In genomic region chr18:75365837-75366236, GRCh38 we compare ENCODE assay signal across 26 cellular contexts.
DNase-seq lines count a peak whose midpoint lies in the region; ATAC-seq and TF ChIP-seq lines count a peak whose summit lies in the region.
"Had no signal": no experiment of that assay in that cellular context is flagged by ENCODE, and none has a peak within 500 bp of the region (broad histone marks: within the 10 kb centered on the region; RNA-seq: fewer than 3 reads in every experiment).

No MANE protein-coding gene starts in this region.

- no peak for ATAC-seq in activated CD4-positive, CD25-positive, alpha-beta regulatory T cell treated with anti-CD3 and anti-CD28 coated beads, Interleukin-2, amount 50 U/mL, for 24 hours
- ATAC-seq in HG03460 (IDR thresholded peaks at IDR 0.05; ENCODE audit: unreplicated experiment) = no peak
- no peak for ATAC-seq in HG03097 (IDR thresholded peaks at IDR 0.05; ENCODE audit: low FRiP score, unreplicated experiment)
- ATAC-seq: activated naive CD4-positive, alpha-beta T cell treated with anti-CD3 and anti-CD28 coated beads, Interleukin-2, amount 50 U/mL, for 72 hours; activated T-helper 17 cell treated with anti-CD3 and anti-CD28 coated beads, Interleukin-2, amount 50 U/mL, for 72 hours; K562; left colon; stimulated activated naive B cell treated with anti-CD40 and anti-IgM and Interleukin-4, amounts not matched to agents 10 μg/mL and 1 μg/mL and 100 μg/mL, for 72 hours had no signal

- H3K36me3 ChIP-seq in DOHH2 (ENCODE audit: control insufficient read depth, low read length) (no peaks in the 10 kb centered on the region), SJSA1 (no peaks in the 10 kb centered on the region), liver (ENCODE audit: control insufficient read depth in 4 of 4, insufficient read depth in 3 of 4, low read depth in 1 of 4, low read length in 3 of 4) (no peaks in the 10 kb centered on the region)
- H3K36me3 ChIP-seq: breast epithelium, ovary, Peyer's patch had no signal

- no peak for DNase-seq in GM13977 (ENCODE audit: low spot score)
- no peak for DNase-seq in SJSA1 (ENCODE audit: low read depth in 1 of 2, low spot score in 2 of 2)
- DNase-seq: activated CD4-positive, alpha-beta T cell treated with anti-CD3 and anti-CD28 coated beads for 48 hours; C1 segment of cervical spinal cord; GM23248; left colon; mammary epithelial cell; NCI-H1105 treated with DMSO at 0.1 percent for 48 hours; NCI-H2029; ovary; Peyer's patch; retina; SIG-M5; small intestine; stimulated activated naive B cell treated with anti-CD40 and anti-IgM and Interleukin-4, amounts not matched to agents 10 μg/mL and 1 μg/mL and 100 μg/mL, for 72 hours; substantia nigra; T-helper 9 cell had no signal

- TF ChIP-seq RAD21 in liver (IDR thresholded peaks at IDR 0.05) = peak; percentile 16 to 38

- peak; percentile 34 for TF ChIP-seq CTCF in DOHH2 (IDR thresholded peaks at IDR 0.05; ENCODE audit: low read depth, low read length, poor library complexity, severe bottlenecking)
- peak; percentile 31 for TF ChIP-seq CTCF in GM13977 (IDR thresholded peaks at IDR 0.05; ENCODE audit: extremely low read depth, insufficient read depth, missing control alignments)
- TF ChIP-seq CTCF in liver (IDR thresholded peaks at IDR 0.05; ENCODE audit: low read depth, low read length, missing input control) = no peak

- no peak overlapping the region for H3K9ac ChIP-seq in liver (ENCODE audit: low read depth in 1 of 2, low read length in 2 of 2)
- H3K9ac ChIP-seq: GM23248 had no signal

- H3K4me3 ChIP-seq in DOHH2 (ENCODE audit: low read length) (no peak overlapping the region), SJSA1 (no peak overlapping the region), liver (ENCODE audit: low read depth in 1 of 3, low read length in 3 of 3) (no peak overlapping the region)
- H3K4me3 ChIP-seq: breast epithelium, GM23248, K562, ovary, Peyer's patch had no signal

- in situ Hi-C loops in GM13977 (cut with MboI; ENCODE audit: low pct_unique_long_range_greater_than_20kb, low sequenced_read_pairs, unreplicated experiment) = no loop called here

- H3K9me3 ChIP-seq in DOHH2 (ENCODE audit: control insufficient read depth, insufficient read depth, low read length) (no peaks in the 10 kb centered on the region; the same call in 1 of the 2 replicates), SJSA1 (replicated peaks) (no peaks in the 10 kb centered on the region), liver (ENCODE audit: control insufficient read depth in 4 of 4, low read length in 3 of 4) (no peaks in the 10 kb centered on the region)
- H3K9me3 ChIP-seq: breast epithelium, ovary, Peyer's patch had no signal

- no peaks in the 10 kb centered on the region for H4K20me1 ChIP-seq in DOHH2 (ENCODE audit: control insufficient read depth, insufficient read depth, low read depth, low read length)

- H3K4me1 ChIP-seq in DOHH2 (ENCODE audit: control insufficient read depth, low read length) (no peaks in the 10 kb centered on the region), SJSA1 (replicated peaks) (peaks cover 42% of the 10 kb centered on the region), liver (ENCODE audit: control insufficient read depth in 4 of 4, insufficient read depth in 4 of 4, low read length in 3 of 4) (no peaks in the 10 kb centered on the region)
- H3K4me1 ChIP-seq: breast epithelium, Peyer's patch had no signal

- H3K79me2 ChIP-seq in DOHH2 (ENCODE audit: control insufficient read depth, low read length) = no peaks in the 10 kb centered on the region

- H3F3A ChIP-seq in DOHH2 (ENCODE audit: control insufficient read depth, insufficient read depth) = no peaks in the 10 kb centered on the region

- H3K4me2 ChIP-seq in DOHH2 (ENCODE audit: low read length) = no peak overlapping the region

- no peaks in the 10 kb centered on the region for H3K9me2 ChIP-seq in DOHH2 (replicated peaks; ENCODE audit: control insufficient read depth, low read length)

- no peaks in the 10 kb centered on the region for H3K27me3 ChIP-seq in DOHH2 (ENCODE audit: control insufficient read depth, low read length)
- H3K27me3 ChIP-seq in SJSA1 (replicated peaks) = no peaks in the 10 kb centered on the region
- H3K27me3 ChIP-seq in liver (ENCODE audit: control insufficient read depth in 4 of 4, insufficient read depth in 4 of 4, low read length in 3 of 4) = no peaks in the 10 kb centered on the region
- H3K27me3 ChIP-seq: breast epithelium, ovary, Peyer's patch had no signal

- H3K27ac ChIP-seq in DOHH2 (ENCODE audit: low read depth, low read length) (no peak overlapping the region), SJSA1 (peak overlapping the region; percentile 67), liver (ENCODE audit: low read depth in 1 of 2, low read length in 2 of 2) (no peak overlapping the region)
- H3K27ac ChIP-seq: breast epithelium, GM23248, ovary, Peyer's patch had no signal

- 71% methylated on average over 1 of the region's 1 CpG for WGBS in liver

TF ChIP-seq in liver, 16 proteins besides CTCF, POLR2A, EP300 and RAD21:
- TF ChIP-seq EGR1 (IDR thresholded peaks at IDR 0.05; ENCODE audit: low read depth in 2 of 2) = no peak
- TF ChIP-seq SP1 (IDR thresholded peaks at IDR 0.05) = no peak
- TF ChIP-seq TAF1 (conservative IDR thresholded peaks at IDR 0.05) = no peak
- TF ChIP-seq FOXA1 (IDR thresholded peaks at IDR 0.05) = no peak
- TF ChIP-seq, protein P1, sequence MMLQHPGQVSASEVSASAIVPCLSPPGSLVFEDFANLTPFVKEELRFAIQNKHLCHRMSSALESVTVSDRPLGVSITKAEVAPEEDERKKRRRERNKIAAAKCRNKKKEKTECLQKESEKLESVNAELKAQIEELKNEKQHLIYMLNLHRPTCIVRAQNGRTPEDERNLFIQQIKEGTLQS (IDR thresholded peaks at IDR 0.05) = no peak
- TF ChIP-seq, protein P2, sequence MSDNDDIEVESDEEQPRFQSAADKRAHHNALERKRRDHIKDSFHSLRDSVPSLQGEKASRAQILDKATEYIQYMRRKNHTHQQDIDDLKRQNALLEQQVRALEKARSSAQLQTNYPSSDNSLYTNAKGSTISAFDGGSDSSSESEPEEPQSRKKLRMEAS (IDR thresholded peaks at IDR 0.05) = no peak
- TF ChIP-seq HNF4G (IDR thresholded peaks at IDR 0.05) = no peak
- no peak for TF ChIP-seq HNF4A (conservative IDR thresholded peaks at IDR 0.05)
- TF ChIP-seq JUND (IDR thresholded peaks at IDR 0.05) = no peak
- no peak for TF ChIP-seq YY1 (IDR thresholded peaks at IDR 0.05)
- no peak for TF ChIP-seq ZBTB33 (IDR thresholded peaks at IDR 0.05)
- no peak for TF ChIP-seq FOXA2 (IDR thresholded peaks at IDR 0.05)
- TF ChIP-seq RXRA (IDR thresholded peaks at IDR 0.05) = no peak
- no peak for TF ChIP-seq GABPA (IDR thresholded peaks at IDR 0.05 in 1 of 2, conservative IDR thresholded peaks at IDR 0.05 in 1 of 2)
- TF ChIP-seq REST (IDR thresholded peaks at IDR 0.05) = no peak
- TF ChIP-seq NR2F2 (IDR thresholded peaks at IDR 0.05) = no peak
TF ChIP-seq in liver: peak in this region for 0.
